Comparison of ENCODE assay signal across 7 cellular contexts in genomic region chr2:30230855-30231725, GRCh38. TPM values are rescaled to one million over a fixed set of nuclear protein-coding genes. Genes with fewer than 3 reads are reported as not detected.
A peak's percentile ranks its signal among the peaks of the same experiment; 100 is the strongest.
DNase-seq lines count a peak whose midpoint lies in the region; ATAC-seq, FAIRE-seq and TF ChIP-seq lines count a peak whose summit lies in the region.

TSS of gene LBH (plus strand) at chr2:30231534. CDS start at chr2:30231739, 205 bp downstream.

- H3K4me3 ChIP-seq in liver (ENCODE audit: low read depth in 1 of 3, low read length in 3 of 3): peak within 1 kb of the TSS; percentile 46 to 63 (median 62)

- TF ChIP-seq RAD21 in liver (IDR thresholded peaks at IDR 0.05): no peak

- ATAC-seq in HG02973 (IDR thresholded peaks at IDR 0.05; ENCODE audit: unreplicated experiment): peak; percentile 40

- H3K27ac ChIP-seq in liver (ENCODE audit: low read depth in 1 of 2, low read length in 2 of 2): peak within 1 kb of the TSS; percentile 72 to 76

- H3K36me3 ChIP-seq in liver (ENCODE audit: control insufficient read depth in 4 of 4, insufficient read depth in 3 of 4, low read depth in 1 of 4, low read length in 3 of 4): no peaks in the 10 kb centered on the region

- WGBS in liver: 3% methylated on average over 95 of the region's 95 CpGs

- TF ChIP-seq CTCF in liver (IDR thresholded peaks at IDR 0.05; ENCODE audit: low read depth, low read length, missing input control): no peak

- peak; percentile 76 for DNase-seq in GM18507 (ENCODE audit: extremely low spot score, insufficient read length, low read depth)
- DNase-seq in NCI-H2196 treated with DMSO at 0.1 percent for 48 hours (lab: John Stamatoyannopoulos, UW; ENCODE audit: unreplicated experiment): peak; percentile 56
- DNase-seq in activated CD4-positive, alpha-beta T cell treated with anti-CD3 and anti-CD28 coated beads, Interleukin-2, amount 50 U/mL, for 24 hours (ENCODE audit: low read depth in 1 of 2, low spot score in 1 of 2): peak; percentile 86 to 95
- peak; percentile 74 for DNase-seq in dermis blood vessel endothelial cell
- peak; percentile 91 for DNase-seq in stimulated activated CD4-positive, alpha-beta T cell treated with anti-CD3 and anti-CD28 coated beads, Interleukin-4, amount 100 ng/mL, for 24 hours

- H3K9ac ChIP-seq in liver (ENCODE audit: low read depth in 1 of 2, low read length in 2 of 2): no peak within 1 kb of the TSS

- peaks cover 0 to 4% (median 2%) of the 10 kb centered on the region in 4 donors for H3K27me3 ChIP-seq in liver (ENCODE audit: control insufficient read depth in 4 of 4, insufficient read depth in 4 of 4, low read length in 3 of 4)

- peak; percentile 70 for FAIRE-seq in GM18507 (lab: Jason Lieb, UNC)

- no peaks in the 10 kb centered on the region for H3K9me3 ChIP-seq in liver (ENCODE audit: control insufficient read depth in 4 of 4, low read length in 3 of 4)

- H3K4me1 ChIP-seq in liver (ENCODE audit: control insufficient read depth in 4 of 4, insufficient read depth in 4 of 4, low read length in 3 of 4): peaks cover 5 to 31% (median 15%) of the 10 kb centered on the region in 4 donors

TF ChIP-seq in liver, 16 proteins besides CTCF, POLR2A, EP300 and RAD21:
- TF ChIP-seq REST (IDR thresholded peaks at IDR 0.05): no peak
- TF ChIP-seq HNF4A (conservative IDR thresholded peaks at IDR 0.05): no peak
- no peak for TF ChIP-seq RXRA (IDR thresholded peaks at IDR 0.05)
- no peak for TF ChIP-seq SP1 (IDR thresholded peaks at IDR 0.05)
- no peak for TF ChIP-seq FOXA1 (IDR thresholded peaks at IDR 0.05)
- TF ChIP-seq HNF4G (IDR thresholded peaks at IDR 0.05): no peak
- no peak for TF ChIP-seq JUND (IDR thresholded peaks at IDR 0.05)
- peak; percentile 84 for TF ChIP-seq TAF1 (conservative IDR thresholded peaks at IDR 0.05)

RNA-seq across cellular contexts. Expression of gene LBH, which starts in this region (rescaled TPM):
- total RNA-seq in dermis blood vessel endothelial cell: 25.1 and 49.9 TPM in 2 replicates
- total RNA-seq in liver: 10 to 100 TPM in 1 of 2 donors, 1 to 10 TPM in 1; 8.5 to 50.8 TPM
- polyA plus RNA-seq in liver: 1 to 10 TPM; 4.1 to 9.6 TPM

Comparison
In these comparisons a context has a peak if more than half of its experiments do, and no peak if none do; other contexts are left out.
1. Peak in every context shown above with its lines: DNase-seq, ATAC-seq, H3K4me3 ChIP-seq and H3K27ac ChIP-seq.